Comparison of ENCODE assay signal across 26 cellular contexts in genomic region chr5:159503236-159503635, GRCh38.
"Had no signal": no experiment of that assay in that cellular context is flagged by ENCODE, and none has a peak within 500 bp of the region (broad histone marks: within the 10 kb centered on the region; RNA-seq: fewer than 3 reads in every experiment).

No MANE protein-coding gene starts in this region.

- DNase-seq: dermis blood vessel endothelial cell; effector memory CD4-positive, alpha-beta T cell; foreskin keratinocyte; heart left ventricle; kidney glomerular epithelial cell; naive thymus-derived CD8-positive, alpha-beta T cell; nephron progenitor cell; nucleus accumbens; stimulated activated CD4-positive, alpha-beta T cell treated with anti-CD3 and anti-CD28 coated beads, Interleukin-12 subunit alpha, Interleukin-12 subunit beta, amount 100 ng/mL, for 4 hours; stimulated activated CD4-positive, alpha-beta T cell treated with anti-CD3 and anti-CD28 coated beads, Interleukin-1b, Interleukin-23, amount 100 ng/mL, for 48 hours; stimulated activated CD4-positive, alpha-beta T cell treated with anti-CD3 and anti-CD28 coated beads, Interleukin-4, amount 100 ng/mL, for 1 hour; stimulated activated CD8-positive, alpha-beta memory T cell treated with anti-CD3 and anti-CD28 coated beads, Interleukin-4, amount 100 ng/mL, for 48 hours; stimulated activated naive CD4-positive, alpha-beta T cell treated with Interleukin-2 at 50 U/mL for 16 hours; stomach; thyroid gland had no signal

- H3K4me1 Mint-ChIP-seq: memory B cell; naive thymus-derived CD8-positive, alpha-beta T cell had no signal

- FAIRE-seq: endothelial cell of umbilical vein had no signal

- H3K4me3 ChIP-seq: coronary artery, esophagus muscularis mucosa, gastroesophageal sphincter, heart left ventricle, hepatocyte, lung, prostate gland, right atrium auricular region, smooth muscle cell, stomach, thyroid gland had no signal

- H3K9me3 ChIP-seq: esophagus muscularis mucosa, gastroesophageal sphincter, prostate gland, right atrium auricular region, stomach, thyroid gland had no signal

- H3K27me3 Mint-ChIP-seq: memory B cell, type B pancreatic cell had no signal

- H3K27ac ChIP-seq: coronary artery, esophagus muscularis mucosa, foreskin keratinocyte, gastroesophageal sphincter, prostate gland, stomach had no signal

- H3K27me3 ChIP-seq: esophagus muscularis mucosa, foreskin keratinocyte, gastroesophageal sphincter, heart left ventricle, hepatocyte, right atrium auricular region, stomach, thyroid gland had no signal

- H3K36me3 Mint-ChIP-seq: type B pancreatic cell had no signal

- H3K36me3 ChIP-seq: esophagus muscularis mucosa, gastroesophageal sphincter, heart left ventricle, prostate gland, right atrium auricular region, stomach, thyroid gland had no signal

- H3K4me3 Mint-ChIP-seq: memory B cell; naive thymus-derived CD8-positive, alpha-beta T cell; nephron progenitor cell; type B pancreatic cell had no signal

- H3K27ac Mint-ChIP-seq: memory B cell; naive thymus-derived CD8-positive, alpha-beta T cell; nephron progenitor cell; type B pancreatic cell had no signal

- H3K4me1 ChIP-seq: prostate gland had no signal
